In the genomic region with DNA sequence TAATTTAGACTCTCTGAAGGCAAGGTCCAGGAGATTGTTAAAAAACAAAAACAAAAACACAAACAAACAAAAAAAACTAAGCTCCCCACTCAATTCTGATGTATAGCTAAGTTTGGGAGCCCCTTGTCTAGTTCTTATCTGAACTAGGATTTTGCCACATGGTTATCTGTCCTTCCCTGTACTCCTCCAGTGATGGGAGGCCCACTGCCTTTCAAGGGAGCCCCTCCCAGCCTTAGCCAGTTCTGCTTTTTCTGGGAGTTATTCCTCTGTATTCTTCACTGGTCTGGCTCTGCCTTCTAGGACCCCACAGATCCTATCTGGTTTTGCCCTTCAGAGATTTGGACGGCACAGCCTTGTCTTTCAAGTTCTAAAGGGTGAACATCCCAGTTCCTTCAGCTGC, we compare ENCODE assay signal across 21 cellular contexts. TPM values are rescaled to one million over a fixed set of nuclear protein-coding genes. Genes with fewer than 3 reads are reported as not detected.
DNase-seq lines count a peak whose midpoint lies in the region; ATAC-seq and TF ChIP-seq lines count a peak whose summit lies in the region.
"Had no signal": no experiment of that assay in that cellular context is flagged by ENCODE, and none has a peak within 500 bp of the region (broad histone marks: within the 10 kb centered on the region; RNA-seq: fewer than 3 reads in every experiment).

No MANE protein-coding gene starts in this region.

- H3K9me2 ChIP-seq in Loucy (replicated peaks; ENCODE audit: low read depth, low read length) = no peaks in the 10 kb centered on the region

- H4K20me1 ChIP-seq in Loucy (ENCODE audit: insufficient read depth, low read length, poor library complexity, severe bottlenecking) = no peaks in the 10 kb centered on the region

- TF ChIP-seq CTCF in Loucy (conservative IDR thresholded peaks at IDR 0.05; ENCODE audit: low read length) (no peak), chondrocyte (IDR thresholded peaks at IDR 0.05) (no peak), tibial artery (IDR thresholded peaks at IDR 0.05) (no peak)

- no peaks in the 10 kb centered on the region for H3F3A ChIP-seq in Loucy (ENCODE audit: low read depth)

- H3K36me3 ChIP-seq in Loucy (ENCODE audit: insufficient read depth, low read length) (no peaks in the 10 kb centered on the region), mucosa of rectum (ENCODE audit: control insufficient read depth in 2 of 2, insufficient read depth in 2 of 2, low read length in 2 of 2) (no peaks in the 10 kb centered on the region), tibial artery (peaks cover 0 to 9% (median 6%) of the 10 kb centered on the region in 3 donors)
- H3K36me3 ChIP-seq: adrenal gland had no signal

- no peaks in the 10 kb centered on the region for H3K27me3 ChIP-seq in Loucy (ENCODE audit: insufficient read depth, low read length, poor library complexity, severe bottlenecking)
- no peaks in the 10 kb centered on the region for H3K27me3 ChIP-seq in mucosa of rectum (ENCODE audit: control insufficient read depth in 2 of 2, insufficient read depth in 2 of 2, low read length in 2 of 2)
- H3K27me3 ChIP-seq in tibial artery = no peaks in the 10 kb centered on the region
- H3K27me3 ChIP-seq: adrenal gland had no signal

- 0 out of 2 replicates have a peak overlapping the region, but pooled peaks have one; percentile 57 for H2AFZ ChIP-seq in Loucy (ENCODE audit: low read length)

- CTCF ChIA-PET in activated CD4-positive, alpha-beta T cell treated with anti-CD3 and anti-CD28 coated beads for 36 hours (lab: Charles Lee) = no interaction called here

- peaks cover 4% of the 10 kb centered on the region for H3K36me3 Mint-ChIP-seq in chondrocyte (ENCODE audit: low read depth)
- peaks cover 10% of the 10 kb centered on the region for H3K36me3 Mint-ChIP-seq in activated CD4-positive, alpha-beta T cell treated with anti-CD3 and anti-CD28 coated beads for 36 hours (ENCODE audit: low read depth)
- H3K36me3 Mint-ChIP-seq: CD14-positive monocyte had no signal

- no peak overlapping the region for H3K4me3 ChIP-seq in Loucy (ENCODE audit: low read length, poor library complexity, severe bottlenecking)
- H3K4me3 ChIP-seq in mucosa of rectum (ENCODE audit: low read length in 2 of 2) = no peak overlapping the region
- H3K4me3 ChIP-seq in tibial artery = no peak overlapping the region
- H3K4me3 ChIP-seq: adrenal gland had no signal

- POLR2A ChIA-PET in activated CD4-positive, alpha-beta T cell treated with anti-CD3 and anti-CD28 coated beads for 36 hours (lab: Charles Lee) = no interaction called here

- H3K4me3 Mint-ChIP-seq in chondrocyte (ENCODE audit: unreplicated experiment) = no peak overlapping the region
- H3K4me3 Mint-ChIP-seq in activated CD4-positive, alpha-beta T cell treated with anti-CD3 and anti-CD28 coated beads for 36 hours = no peak overlapping the region
- H3K4me3 Mint-ChIP-seq: CD14-positive monocyte; stimulated activated naive CD8-positive, alpha-beta T cell treated with anti-CD3 and anti-CD28 coated beads, Interleukin-15, amount 100 ng/mL, for 72 hours had no signal

- H3K79me2 ChIP-seq in Loucy (ENCODE audit: insufficient read depth, low read length) = peaks cover 27% of the 10 kb centered on the region

- peak overlapping the region; percentile 80 for H3K27ac Mint-ChIP-seq in chondrocyte (ENCODE audit: unreplicated experiment)
- no peak overlapping the region for H3K27ac Mint-ChIP-seq in activated CD4-positive, alpha-beta T cell treated with anti-CD3 and anti-CD28 coated beads for 36 hours
- H3K27ac Mint-ChIP-seq: CD14-positive monocyte; stimulated activated naive CD8-positive, alpha-beta T cell treated with anti-CD3 and anti-CD28 coated beads, Interleukin-15, amount 100 ng/mL, for 72 hours had no signal

- H3K4me1 ChIP-seq in Loucy (ENCODE audit: insufficient read depth, low read length, poor library complexity, severe bottlenecking) = peaks cover 20% of the 10 kb centered on the region
- peaks cover 20 to 24% of the 10 kb centered on the region in 2 donors for H3K4me1 ChIP-seq in mucosa of rectum (ENCODE audit: control insufficient read depth in 2 of 2, insufficient read depth in 2 of 2, low read length in 2 of 2)
- H3K4me1 ChIP-seq in tibial artery = peaks cover 0 to 94% (median 59%) of the 10 kb centered on the region in 4 donors

- no peaks in the 10 kb centered on the region for H3K27me3 Mint-ChIP-seq in chondrocyte (ENCODE audit: low read depth)
- peaks cover 6% of the 10 kb centered on the region for H3K27me3 Mint-ChIP-seq in activated CD4-positive, alpha-beta T cell treated with anti-CD3 and anti-CD28 coated beads for 36 hours

- intact Hi-C loops in tibial artery (cut with DNase I; ENCODE audit: low total_unique reads) = no loop called here
- intact Hi-C loops in activated CD4-positive, alpha-beta T cell treated with anti-CD3 and anti-CD28 coated beads for 36 hours (cut with DNase I, micrococcal nuclease) = loop anchor here in 1 of 2 experiments (5.0 kb wide), 1 partner anchor 38 kb away; no protein-coding TSS in a partner anchor

- H3K4me1 Mint-ChIP-seq in chondrocyte (ENCODE audit: low read depth) = peaks cover 68% of the 10 kb centered on the region
- H3K4me1 Mint-ChIP-seq in activated CD4-positive, alpha-beta T cell treated with anti-CD3 and anti-CD28 coated beads for 36 hours = peaks cover 13% of the 10 kb centered on the region

- no peak for ATAC-seq in activated CD4-positive, alpha-beta T cell treated with anti-CD3 and anti-CD28 coated beads for 36 hours
- ATAC-seq in HG03175 (IDR thresholded peaks at IDR 0.05; ENCODE audit: unreplicated experiment) = no peak
- ATAC-seq: stimulated activated naive CD8-positive, alpha-beta T cell treated with anti-CD3 and anti-CD28 coated beads, Interleukin-15, amount 100 ng/mL, for 72 hours had no signal

- DNase-seq in chondrocyte (ENCODE audit: low spot score) (no peak), tibial artery (no peak), NCI-H2029 (lab: John Stamatoyannopoulos, UW) (no peak), NK-92 (lab: John Stamatoyannopoulos, UW; ENCODE audit: unreplicated experiment) (no peak)
- no peak for DNase-seq in activated CD4-positive, alpha-beta T cell treated with anti-CD3 and anti-CD28 coated beads for 36 hours
- DNase-seq: activated CD4-positive, alpha-beta T cell treated with anti-CD3 and anti-CD28 coated beads for 48 hours; activated CD8-positive, alpha-beta memory T cell treated with anti-CD3 and anti-CD28 coated beads, Interleukin-2, amount 50 U/mL, for 4 hours; activated effector memory CD4-positive, alpha-beta T cell treated with Interleukin-2 at 50 U/mL for 16 hours; adrenal gland; central memory CD4-positive, alpha-beta T cell; effector CD4-positive, alpha-beta T cell; glutamatergic neuron; HCEC 1CT; NCI-H2029 treated with DMSO at 0.1 percent for 48 hours; stimulated activated naive CD8-positive, alpha-beta T cell treated with anti-CD3 and anti-CD28 coated beads, Interleukin-15, amount 100 ng/mL, for 72 hours; T1000 had no signal

- no peak overlapping the region for H3K4me2 ChIP-seq in Loucy (ENCODE audit: low read depth, low read length, poor library complexity, severe bottlenecking)

- no peak overlapping the region for H3K9ac ChIP-seq in Loucy (ENCODE audit: low read depth, low read length, poor library complexity, severe bottlenecking)
- no peak overlapping the region for H3K9ac ChIP-seq in mucosa of rectum (ENCODE audit: low read depth in 1 of 2, low read length in 2 of 2)

- peak overlapping the region; percentile 31 to 62 for H3K27ac ChIP-seq in mucosa of rectum (ENCODE audit: low read depth in 2 of 2, low read length in 2 of 2)
- H3K27ac ChIP-seq in tibial artery = peak overlapping the region; percentile 91 to 97

- H3K9me3 Mint-ChIP-seq in chondrocyte (ENCODE audit: low read depth) = no peaks in the 10 kb centered on the region
- peaks cover 1% of the 10 kb centered on the region for H3K9me3 Mint-ChIP-seq in activated CD4-positive, alpha-beta T cell treated with anti-CD3 and anti-CD28 coated beads for 36 hours (ENCODE audit: low read depth)

- H3K9me3 ChIP-seq in Loucy (ENCODE audit: insufficient read depth, low read depth, low read length) = no peaks in the 10 kb centered on the region
- H3K9me3 ChIP-seq in mucosa of rectum (ENCODE audit: control insufficient read depth in 2 of 2, low read length in 2 of 2) = no peaks in the 10 kb centered on the region
- no peaks in the 10 kb centered on the region for H3K9me3 ChIP-seq in tibial artery
- H3K9me3 ChIP-seq: adrenal gland had no signal

RNA-seq across cellular contexts. Expression of gene ALDH1B1, which starts 2.1 kb away (rescaled TPM):
- total RNA-seq in chondrocyte = 36.8 to 74.6 TPM (median 74.2 TPM) in 3 replicates
- total RNA-seq in activated CD4-positive, alpha-beta T cell treated with anti-CD3 and anti-CD28 coated beads for 36 hours = 10 to 100 TPM; 20.3 to 21.8 TPM

RNA-seq across cellular contexts. Expression of gene IGFBPL1, which starts 33.8 kb away (rescaled TPM):
- total RNA-seq in chondrocyte = 1.3 to 3.6 TPM (median 2.8 TPM) in 3 replicates
- total RNA-seq in activated CD4-positive, alpha-beta T cell treated with anti-CD3 and anti-CD28 coated beads for 36 hours = under 1 TPM in 1 of 2 experiments, not detected in 1; 0.21 TPM
- total RNA-seq: omental fat pad had no signal
